30 cellular contexts compared by ENCODE assay signal in the genomic region with DNA sequence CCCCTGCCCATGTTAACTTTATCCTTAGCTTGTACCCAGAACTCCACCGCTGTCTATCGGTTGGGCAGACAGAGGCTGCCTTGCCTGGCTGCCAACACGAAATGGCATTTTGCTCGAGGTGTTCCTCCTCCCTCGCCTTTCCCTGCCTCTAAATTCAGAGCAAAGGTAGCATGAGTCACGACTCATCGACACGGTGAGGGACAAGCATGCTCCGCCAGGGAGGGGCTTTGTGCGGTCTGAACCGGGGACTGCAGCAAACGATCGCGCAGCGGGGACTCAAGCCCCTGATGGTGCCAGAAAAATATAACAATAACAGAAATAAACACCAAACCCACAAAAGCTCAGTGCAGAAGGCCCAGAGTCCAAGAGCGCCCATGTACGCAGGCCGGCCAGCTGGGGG. TPM values are rescaled to one million over a fixed set of nuclear protein-coding genes. Genes with fewer than 3 reads are reported as not detected.
A peak's percentile ranks its signal among the peaks of the same experiment; 100 is the strongest.
DNase-seq lines count a peak whose midpoint lies in the region; ATAC-seq and TF ChIP-seq lines count a peak whose summit lies in the region.
"Had no signal": no experiment of that assay in that cellular context is flagged by ENCODE, and none has a peak within 500 bp of the region (broad histone marks: within the 10 kb centered on the region; RNA-seq: fewer than 3 reads in every experiment).

No MANE protein-coding gene starts in this region.

- no peaks in the 10 kb centered on the region for H3F3A ChIP-seq in PC-3 (ENCODE audit: low read length, unreplicated experiment)

- peaks cover 39% of the 10 kb centered on the region for H3K4me1 ChIP-seq in PC-3 (ENCODE audit: insufficient read depth, low read length)
- no peaks in the 10 kb centered on the region for H3K4me1 ChIP-seq in Caco-2
- H3K4me1 ChIP-seq: right lobe of liver, thyroid gland had no signal

- H3K9ac ChIP-seq in PC-3 (ENCODE audit: low read length): peak overlapping the region; percentile 31; the same call in 1 of the 2 replicates
- H3K9ac ChIP-seq: neural progenitor cell had no signal

- H3K27me3 ChIP-seq in PC-3 (ENCODE audit: low read length) (no peaks in the 10 kb centered on the region), Caco-2 (replicated peaks; ENCODE audit: control insufficient read depth, insufficient read depth, low read length) (no peaks in the 10 kb centered on the region)
- H3K27me3 ChIP-seq: left lung, neural progenitor cell, right lobe of liver, stomach, thyroid gland had no signal

- DNase-seq in PC-3 (peak; percentile 46), mesenteric fat pad (ENCODE audit: low spot score) (peak; percentile 64), ureter (ENCODE audit: low spot score) (peak; percentile 55), SHP77 treated with DMSO at 0.1 percent for 48 hours (lab: John Stamatoyannopoulos, UW) (no peak), Caco-2 (no peak), NCI-H345 treated with DMSO at 0.1 percent for 48 hours (lab: John Stamatoyannopoulos, UW; ENCODE audit: unreplicated experiment) (no peak)
- DNase-seq: activated B cell treated with CpG ODN at 0.5 μM for 24 hours; activated CD4-positive, alpha-beta T cell treated with anti-CD3 and anti-CD28 coated beads, Interleukin-2, amount 50 U/mL, for 1 hour; activated naive CD4-positive, alpha-beta T cell; activated naive CD8-positive, alpha-beta T cell treated with anti-CD3 and anti-CD28 coated beads, Interleukin-2, amount 50 U/mL, for 24 hours; activated T-cell treated with anti-CD3 and anti-CD28 coated beads, Interleukin-2, amount 50 U/mL, for 24 hours; dermis blood vessel endothelial cell; DMS79 treated with DMSO at 0.1 percent for 48 hours; GF-D8; HFFc6; NCI-H1092 treated with DMSO at 0.1 percent for 48 hours; NCI-H1694 treated with DMSO at 0.1 percent for 48 hours; NCI-H510A treated with DMSO at 0.1 percent for 48 hours; right lobe of liver; RPMI8226; stimulated activated CD4-positive, alpha-beta T cell treated with anti-CD3 and anti-CD28 coated beads, Interleukin-4, amount 100 ng/mL, for 1 hour; stomach; T-cell; thyroid gland had no signal

- H3K79me2 ChIP-seq in PC-3 (ENCODE audit: low read length): no peaks in the 10 kb centered on the region

- H3K4me2 ChIP-seq in PC-3 (ENCODE audit: low read length): peak overlapping the region; percentile 61
- H3K4me2 ChIP-seq: neural progenitor cell had no signal

- CTCF ChIA-PET in PC-3 (lab: Charles Lee): no interaction called here
- CTCF ChIA-PET in Caco-2 (lab: Charles Lee): no interaction called here

- H3K27me3 Mint-ChIP-seq in Caco-2 (ENCODE audit: insufficient read depth, unreplicated experiment): peaks cover 2% of the 10 kb centered on the region
- H3K27me3 Mint-ChIP-seq: activated B cell treated with CpG ODN at 0.5 μM for 24 hours; activated naive CD8-positive, alpha-beta T cell treated with anti-CD3 and anti-CD28 coated beads, Interleukin-2, amount 50 U/mL, for 24 hours; activated T-cell treated with anti-CD3 and anti-CD28 coated beads, Interleukin-2, amount 50 U/mL, for 24 hours; central memory CD8-positive, alpha-beta T cell; T-cell had no signal

- POLR2A ChIA-PET in PC-3 (lab: Charles Lee; ENCODE audit: unreplicated experiment): no interaction called here
- POLR2A ChIA-PET in Caco-2 (lab: Charles Lee): no interaction called here

- H3K4me3 Mint-ChIP-seq in Caco-2 (ENCODE audit: unreplicated experiment): no peak overlapping the region
- H3K4me3 Mint-ChIP-seq: activated B cell treated with CpG ODN at 0.5 μM for 24 hours; activated naive CD8-positive, alpha-beta T cell treated with anti-CD3 and anti-CD28 coated beads, Interleukin-2, amount 50 U/mL, for 24 hours; activated T-cell treated with anti-CD3 and anti-CD28 coated beads, Interleukin-2, amount 50 U/mL, for 24 hours; central memory CD8-positive, alpha-beta T cell; endodermal cell; HFFc6; neural progenitor cell; T-cell had no signal

- H2AFZ ChIP-seq in PC-3 (ENCODE audit: low read length): no peak overlapping the region
- H2AFZ ChIP-seq: neural progenitor cell had no signal

- H3K27ac Mint-ChIP-seq in Caco-2 (ENCODE audit: unreplicated experiment): no peak overlapping the region
- H3K27ac Mint-ChIP-seq: activated B cell treated with CpG ODN at 0.5 μM for 24 hours; activated naive CD8-positive, alpha-beta T cell treated with anti-CD3 and anti-CD28 coated beads, Interleukin-2, amount 50 U/mL, for 24 hours; activated T-cell treated with anti-CD3 and anti-CD28 coated beads, Interleukin-2, amount 50 U/mL, for 24 hours; endodermal cell; neural progenitor cell; T-cell had no signal

- H3K9me3 Mint-ChIP-seq in Caco-2 (ENCODE audit: unreplicated experiment): no peaks in the 10 kb centered on the region

- H3K36me3 Mint-ChIP-seq in Caco-2 (ENCODE audit: insufficient read depth, unreplicated experiment): no peaks in the 10 kb centered on the region
- H3K36me3 Mint-ChIP-seq: neural progenitor cell had no signal

- no peaks in the 10 kb centered on the region for H4K20me1 ChIP-seq in PC-3 (ENCODE audit: low read length)

- 0 out of 2 replicates have a peak, but pooled peaks cover 5% of the 10 kb centered on the region for H3K9me3 ChIP-seq in PC-3 (ENCODE audit: low read length)
- no peaks in the 10 kb centered on the region for H3K9me3 ChIP-seq in Caco-2
- H3K9me3 ChIP-seq: right lobe of liver, thyroid gland had no signal

- no peaks in the 10 kb centered on the region for H3K4me1 Mint-ChIP-seq in Caco-2 (ENCODE audit: low read depth, unreplicated experiment)
- H3K4me1 Mint-ChIP-seq: activated B cell treated with CpG ODN at 0.5 μM for 24 hours; activated naive CD8-positive, alpha-beta T cell treated with anti-CD3 and anti-CD28 coated beads, Interleukin-2, amount 50 U/mL, for 24 hours; central memory CD8-positive, alpha-beta T cell; T-cell had no signal

- no peak for TF ChIP-seq CTCF in PC-3 (conservative IDR thresholded peaks at IDR 0.05; ENCODE audit: low read depth, low read length)
- no peak for TF ChIP-seq CTCF in Caco-2 (IDR thresholded peaks at IDR 0.05; ENCODE audit: insufficient read depth in 1 of 2, low read depth in 1 of 2, low read length in 1 of 2, severe bottlenecking in 1 of 2, unreplicated experiment in 1 of 2)

- intact Hi-C loops in PC-3 (cut with micrococcal nuclease) (no loop called here), Caco-2 (cut with micrococcal nuclease; ENCODE audit: unreplicated experiment) (loop anchor here (10.0 kb wide), 1 partner anchor 81 kb away; no protein-coding TSS in a partner anchor)

- H3K4me3 ChIP-seq in PC-3 (ENCODE audit: low read length) (no peak overlapping the region), Caco-2 (ENCODE audit: low read depth, low read length) (no peak overlapping the region)
- H3K4me3 ChIP-seq: left lung, neural progenitor cell, right lobe of liver, stomach, thyroid gland had no signal

- no TSS peak for BruUV-seq in PC-3 (replicated peaks; lab: Mats Ljungman, UMichigan)
- BruUV-seq in Caco-2 (replicated peaks; lab: Mats Ljungman, UMichigan): no TSS peak

- H3K27ac ChIP-seq in PC-3 (ENCODE audit: low read length): peak overlapping the region; percentile 54
- H3K27ac ChIP-seq: C4-2B, left lung, neural progenitor cell, right lobe of liver, stomach, thyroid gland had no signal

- no peaks in the 10 kb centered on the region for H3K36me3 ChIP-seq in PC-3 (ENCODE audit: low read depth, low read length)
- H3K36me3 ChIP-seq in Caco-2 (ENCODE audit: control insufficient read depth, insufficient read depth, low read length): no peaks in the 10 kb centered on the region
- H3K36me3 ChIP-seq: left lung, neural progenitor cell, right lobe of liver, stomach, thyroid gland had no signal

- ATAC-seq in PC-3 (no peak), esophagus mucosa (peak; percentile 43)
- ATAC-seq: activated naive CD8-positive, alpha-beta T cell treated with anti-CD3 and anti-CD28 coated beads, Interleukin-2, amount 50 U/mL, for 24 hours; left lung; right lobe of liver; T-cell had no signal

- H3K9me2 ChIP-seq in PC-3 (replicated peaks; ENCODE audit: low read length): no peaks in the 10 kb centered on the region

RNA-seq across cellular contexts. Expression of a gene that starts 52.3 kb away (rescaled TPM):
- 13.0 and 15.8 TPM in 2 replicates for total RNA-seq in PC-3 (2014; rRNA removed)
- 6.3 TPM for total RNA-seq in esophagus mucosa
- 29.6 TPM for total RNA-seq in mesenteric fat pad
- 27.2 TPM for total RNA-seq in ureter
- 12.8 and 13.4 TPM in 2 replicates for total RNA-seq in Caco-2 (2022)

Comparison
In these comparisons a context has a peak if more than half of its experiments do, and no peak if none do; other contexts are left out.
1. DNase-seq: peak in PC-3 (single experiment), mesenteric fat pad (single experiment) and ureter (single experiment); none in SHP77 treated with DMSO at 0.1 percent for 48 hours (single experiment), Caco-2 (0 of 2) and NCI-H345 treated with DMSO at 0.1 percent for 48 hours (single experiment).